In genomic region chr10:35153723-35154122, GRCh38 we compare ENCODE assay signal across 25 cellular contexts. TPM values are rescaled to one million over a fixed set of nuclear protein-coding genes. Genes with fewer than 3 reads are reported as not detected.
DNase-seq lines count a peak whose midpoint lies in the region; ATAC-seq, FAIRE-seq and TF ChIP-seq lines count a peak whose summit lies in the region.
"Had no signal": no experiment of that assay in that cellular context is flagged by ENCODE, and none has a peak within 500 bp of the region (broad histone marks: within the 10 kb centered on the region; RNA-seq: fewer than 3 reads in every experiment).

No MANE protein-coding gene starts in this region.

- H3K18ac ChIP-seq in H1 (ENCODE audit: extremely low read depth, low read length) = no peak overlapping the region

- no peak overlapping the region for H4K8ac ChIP-seq in H1 (ENCODE audit: extremely low read depth, insufficient read depth, low read length)

- no peak overlapping the region for H3K56ac ChIP-seq in H1 (replicated peaks; ENCODE audit: insufficient read length, low read depth, low read length)

- TF ChIP-seq RAD21 in H1 (IDR thresholded peaks at IDR 0.05 in 1 of 2, conservative IDR thresholded peaks at IDR 0.05 in 1 of 2; ENCODE audit: low read depth in 2 of 2, low read length in 2 of 2) = no peak

- TF ChIP-seq EP300 in H1 (IDR thresholded peaks at IDR 0.05; ENCODE audit: borderline replicate concordance in 1 of 2, low read depth in 2 of 2, low read length in 2 of 2) = no peak

- H2BK12ac ChIP-seq in H1 (ENCODE audit: low read depth, low read length) = no peak overlapping the region

- H3K27ac ChIP-seq in H1 (ENCODE audit: low read depth, low read length) (no peak overlapping the region), hepatocyte (peak overlapping the region; percentile 18), dorsolateral prefrontal cortex (peak overlapping the region in 24 of 59 donors; percentile 1 to 53 (median 24))
- H3K27ac ChIP-seq: A549 had no signal

- H3K4me2 ChIP-seq in H1 (ENCODE audit: insufficient read depth in 1 of 2, low read depth in 2 of 2, low read length in 2 of 2) = no peak overlapping the region
- H3K4me2 ChIP-seq in hepatocyte = peak overlapping the region; percentile 7
- H3K4me2 ChIP-seq: A549 had no signal

- H2BK120ac ChIP-seq in H1 (replicated peaks; ENCODE audit: low read depth, low read length) = no peak overlapping the region

- H3K9me3 ChIP-seq in H1 (ENCODE audit: insufficient read depth in 2 of 2, low read depth in 1 of 2, low read length in 1 of 2) (no peaks in the 10 kb centered on the region), hepatocyte (ENCODE audit: low read depth) (no peaks in the 10 kb centered on the region)
- H3K9me3 ChIP-seq: A549, gastrocnemius medialis had no signal

- POLR2A ChIA-PET in H1 (lab: Charles Lee; ENCODE audit: partially characterized antibody) = interaction anchor here (1.0 kb wide), 1 partner anchor 10 kb away, joined by 3 read pairs; no protein-coding TSS in a partner anchor

- no peak for TF ChIP-seq POLR2A in H1 (IDR thresholded peaks at IDR 0.05; ENCODE audit: control extremely low read depth in 1 of 2, low read depth in 2 of 2, low read length in 2 of 2)

- DNase-seq in Right ventricle myocardium inferior (ENCODE audit: missing footprints) (no peak), cardiac septum (ENCODE audit: low spot score) (no peak), H1 (ENCODE audit: low read depth in 1 of 2, low spot score in 2 of 2) (no peak), hepatocyte (ENCODE audit: low spot score) (no peak), NCI-H2171 treated with DMSO at 0.1 percent for 48 hours (lab: John Stamatoyannopoulos, UW) (no peak), dorsolateral prefrontal cortex (no peak), NCI-H1436 treated with DMSO at 0.1 percent for 48 hours (lab: John Stamatoyannopoulos, UW) (no peak), H7 (no peak)
- DNase-seq: activated B cell treated with CpG ODN at 0.5 μM for 24 hours; activated CD4-positive, alpha-beta memory T cell treated with anti-CD3 and anti-CD28 coated beads, Interleukin-2, amount 10 ng/mL, durations not matched to agents 7 days and 5 days; activated gamma-delta T cell treated with Interleukin-2 at 50 U/mL for 16 hours; activated naive CD8-positive, alpha-beta T cell treated with anti-CD3 and anti-CD28 coated beads, Interleukin-2, amount 50 U/mL, for 24 hours; COR-L47; DMS79 treated with DMSO at 0.1 percent for 48 hours; effector memory CD4-positive, alpha-beta T cell; gastrocnemius medialis; HCEC 1CT; NCI-H1092; NCI-H2029 treated with DMSO at 0.1 percent for 48 hours; NCI-H446 treated with DMSO at 0.1 percent for 48 hours; stimulated activated CD4-positive, alpha-beta T cell treated with anti-CD3 and anti-CD28 coated beads, Interleukin-2, amount 100 ng/mL, for 24 hours; SW 1271 had no signal

- H3K9me2 ChIP-seq in hepatocyte (replicated peaks; ENCODE audit: insufficient read depth) = no peaks in the 10 kb centered on the region

- H2BK5ac ChIP-seq in H1 (ENCODE audit: low read depth, low read length) = no peak overlapping the region

- CTCF ChIA-PET in H1 (lab: Charles Lee; ENCODE audit: partially characterized antibody) = interaction anchor here (1.6 kb wide), 1 partner anchor 10 kb away, joined by 3 read pairs; no protein-coding TSS in a partner anchor

- peaks cover 0 to 3% (median 2%) of the 10 kb centered on the region in 4 experiments; a peak in 3 of 7 replicates for H3K4me1 ChIP-seq in H1 (replicated peaks in 1 of 4; ENCODE audit: control insufficient read depth in 3 of 4, insufficient read depth in 4 of 4, low read length in 3 of 4)
- H3K4me1 ChIP-seq in hepatocyte (ENCODE audit: insufficient read depth) = peaks cover 6% of the 10 kb centered on the region

- H3K14ac ChIP-seq in H1 (ENCODE audit: insufficient read length) = no peak overlapping the region

- H3K79me1 ChIP-seq in H1 (ENCODE audit: low read depth, low read length) = no peaks in the 10 kb centered on the region

- no peak overlapping the region for H2AK5ac ChIP-seq in H1 (ENCODE audit: low read depth, low read length)

- H3K23ac ChIP-seq in H1 (ENCODE audit: insufficient read length) = no peak overlapping the region

- no peak overlapping the region for H4K91ac ChIP-seq in H1 (replicated peaks; ENCODE audit: insufficient read length, low read length)

- no peaks in the 10 kb centered on the region for H3K36me3 ChIP-seq in H1 (ENCODE audit: control insufficient read depth in 2 of 4, insufficient read depth in 4 of 4, low read length in 3 of 4)
- no peaks in the 10 kb centered on the region for H3K36me3 ChIP-seq in hepatocyte (replicated peaks; ENCODE audit: insufficient read depth, low read depth)
- H3K36me3 ChIP-seq in H7 (replicated peaks; ENCODE audit: control insufficient read depth, insufficient read depth, low read length) = no peaks in the 10 kb centered on the region
- H3K36me3 ChIP-seq: gastrocnemius medialis had no signal

- H3K23me2 ChIP-seq in H1 (ENCODE audit: low read depth, low read length) = no peaks in the 10 kb centered on the region

- H2BK20ac ChIP-seq in H1 (ENCODE audit: low read length) = no peak overlapping the region

- no peak overlapping the region for H2BK15ac ChIP-seq in H1 (ENCODE audit: low read length)

- FAIRE-seq in H1 (lab: Jason Lieb, UNC) = peak; percentile 13
- FAIRE-seq: A549, colon, keratinocyte had no signal

- 91% methylated on average over 4 of the region's 4 CpGs; no CpG with 5 or more reads in 1 of the 2 experiments for WGBS in H1 (ENCODE audit: extremely low coverage in 1 of 2, insufficient coverage in 1 of 2, insufficient read length in 1 of 2, insufficient replicate concordance in 2 of 2, low coverage in 1 of 2, low lambda C conversion rate in 2 of 2, missing lambda C conversion rate in 1 of 2), 2 experiments
- WGBS in hepatocyte (ENCODE audit: low lambda C conversion rate, missing lambda C conversion rate) = 13% methylated on average over 4 of the region's 4 CpGs

- H4K5ac ChIP-seq in H1 (ENCODE audit: insufficient read length, low read depth, low read length) = no peak overlapping the region

- H2AFZ ChIP-seq in H1 (ENCODE audit: low read length) (no peak overlapping the region), hepatocyte (no peak overlapping the region)

- TF ChIP-seq CTCF in H1 (IDR thresholded peaks at IDR 0.05; ENCODE audit: control extremely low read depth in 1 of 3, insufficient read depth in 1 of 3, low read depth in 1 of 3, low read length in 3 of 3) (no peak), hepatocyte (IDR thresholded peaks at IDR 0.05; ENCODE audit: poor library complexity) (no peak), dorsolateral prefrontal cortex (IDR thresholded peaks at IDR 0.05 in 54 of 56, conservative IDR thresholded peaks at IDR 0.05 in 2 of 56; ENCODE audit: low read depth in 1 of 56, partially characterized antibody in 56 of 56) (no peak)

- no peaks in the 10 kb centered on the region for H3K27me3 ChIP-seq in H1 (replicated peaks in 1 of 4; ENCODE audit: control insufficient read depth in 3 of 4, extremely low read depth in 1 of 4, insufficient read depth in 3 of 4, low read length in 3 of 4)
- H3K27me3 ChIP-seq in hepatocyte = no peaks in the 10 kb centered on the region
- no peaks in the 10 kb centered on the region for H3K27me3 ChIP-seq in dorsolateral prefrontal cortex
- no peaks in the 10 kb centered on the region for H3K27me3 ChIP-seq in H7 (ENCODE audit: control insufficient read depth, insufficient read depth, low read length)
- H3K27me3 ChIP-seq: gastrocnemius medialis had no signal

- ATAC-seq in Right ventricle myocardium inferior = peak; percentile 85
- ATAC-seq: A549; activated naive CD8-positive, alpha-beta T cell treated with anti-CD3 and anti-CD28 coated beads, Interleukin-2, amount 50 U/mL, for 24 hours had no signal

- H3K9ac ChIP-seq in H1 (replicated peaks in 1 of 4; ENCODE audit: extremely low read depth in 1 of 4, low read depth in 3 of 4, low read length in 3 of 4) = no peak overlapping the region

- intact Hi-C loops in Right ventricle myocardium inferior (cut with DNase I) (no loop called here), cardiac septum (cut with DNase I) (no loop called here), dorsolateral prefrontal cortex (cut with DNase I) (no loop called here)

- H3K4ac ChIP-seq in H1 (replicated peaks; ENCODE audit: insufficient read length, low read depth, low read length) = no peak overlapping the region

- no peaks in the 10 kb centered on the region for H4K20me1 ChIP-seq in H1 (replicated peaks in 1 of 2; ENCODE audit: control insufficient read depth in 1 of 2, insufficient read depth in 2 of 2, low read length in 2 of 2)
- H4K20me1 ChIP-seq in hepatocyte (ENCODE audit: insufficient read depth, poor library complexity, severe bottlenecking) = no peaks in the 10 kb centered on the region

- H3K79me2 ChIP-seq in H1 (ENCODE audit: control insufficient read depth in 1 of 2, insufficient read depth in 2 of 2, low read length in 2 of 2) (no peaks in the 10 kb centered on the region), hepatocyte (no peaks in the 10 kb centered on the region)

- no peak overlapping the region for H3K4me3 ChIP-seq in H1 (ENCODE audit: extremely low read depth in 1 of 4, insufficient read depth in 2 of 4, low read depth in 3 of 4, low read length in 4 of 4)
- no peak overlapping the region for H3K4me3 ChIP-seq in hepatocyte
- H3K4me3 ChIP-seq in dorsolateral prefrontal cortex = no peak overlapping the region
- H3K4me3 ChIP-seq in H7 (ENCODE audit: insufficient read depth, low read depth, low read length) = no peak overlapping the region
- H3K4me3 ChIP-seq: A549, gastrocnemius medialis had no signal

TF ChIP-seq in H1, 55 proteins besides CTCF, POLR2A, EP300 and RAD21 (continues in another document):
- TF ChIP-seq SIN3A (conservative IDR thresholded peaks at IDR 0.05 in 1 of 2, IDR thresholded peaks at IDR 0.05 in 1 of 2; ENCODE audit: low read depth in 1 of 2, low read length in 2 of 2) (no peak), KDM4A (IDR thresholded peaks at IDR 0.05; ENCODE audit: low read depth, low read length, severe bottlenecking) (no peak), EZH2 (IDR thresholded peaks at IDR 0.05; ENCODE audit: low read depth, low read length, severe bottlenecking) (no peak), CBX8 (IDR thresholded peaks at IDR 0.05; ENCODE audit: borderline replicate concordance, low read depth, low read length) (no peak)

RNA-seq across cellular contexts. Expression of gene CREM, which starts 27.1 kb away (rescaled TPM):
- total RNA-seq in Right ventricle myocardium inferior = 63.7 TPM
- total RNA-seq in cardiac septum = 46.0 TPM
- 21.9 and 24.4 TPM in 2 replicates for total RNA-seq in H1 (2021; fragmentation: NEBNext Ultra II Directional; extraction: Animal tissue kit (Norgen Biotek cat#: 25700))
- 15.7 and 18.7 TPM in 2 replicates for polyA plus RNA-seq in H1 (2011; rRNA removed)
- 23.9 TPM for polyA plus RNA-seq in H1 (2011; cell fraction: cytosol; rRNA removed)
- polyA plus RNA-seq in H1 (2011; cell fraction: nucleus; rRNA removed) = 30.5 TPM
- 20.4 to 26.3 TPM (median 23.1 TPM) in 4 replicates for polyA plus RNA-seq in H1 (2012, experiment 1 of 2)
- polyA plus RNA-seq in H1 (2012, experiment 2 of 2) = 12.0 TPM
- 20.3 TPM for polyA plus RNA-seq in H1 (2013, experiment 1 of 2)
- 18.2 TPM for polyA plus RNA-seq in H1 (2013, experiment 2 of 2)
- 17.3 and 19.3 TPM in 2 replicates for polyA minus RNA-seq in H1 (2011; rRNA and poly(A)+ RNA removed)
- polyA minus RNA-seq in H1 (2011; cell fraction: cytosol; rRNA and poly(A)+ RNA removed) = 12.2 TPM
- polyA minus RNA-seq in H1 (2011; cell fraction: nucleus; rRNA and poly(A)+ RNA removed) = 25.3 TPM
- total RNA-seq in hepatocyte = 53.2 and 58.0 TPM in 2 replicates
- polyA plus RNA-seq in hepatocyte = 38.3 and 41.9 TPM in 2 replicates
- total RNA-seq in dorsolateral prefrontal cortex = 10 to 100 TPM; 20.4 to 57.0 (median 37.2) TPM
- total RNA-seq in H7 (2014; rRNA removed; shearing (Covaris generic)) = 31.8 and 36.0 TPM in 2 replicates
